ENCODE assay signal across 9 cellular contexts in genomic region chr10:58963101-58963534, GRCh38.
DNase-seq lines count a peak whose midpoint lies in the region; ATAC-seq and TF ChIP-seq lines count a peak whose summit lies in the region.
"Had no signal": no experiment of that assay in that cellular context is flagged by ENCODE, and none has a peak within 500 bp of the region (broad histone marks: within the 10 kb centered on the region; RNA-seq: fewer than 3 reads in every experiment).

No MANE protein-coding gene starts in this region.

- CTCF ChIA-PET in A673 (lab: Charles Lee): no interaction called here

- H3K27me3 ChIP-seq in A673 (replicated peaks; ENCODE audit: insufficient read depth, low read depth, low read length, poor library complexity) (no peaks in the 10 kb centered on the region), WERI-Rb-1 (ENCODE audit: insufficient read depth, low read depth, severe bottlenecking) (no peaks in the 10 kb centered on the region), iPS-20b (ENCODE audit: insufficient read depth, low read length) (peaks cover 71% of the 10 kb centered on the region)

- H3K9me3 ChIP-seq in A673 (ENCODE audit: low read depth, low read length, poor library complexity, severe bottlenecking) (no peaks in the 10 kb centered on the region), WERI-Rb-1 (ENCODE audit: severe bottlenecking) (no peaks in the 10 kb centered on the region), iPS-20b (ENCODE audit: insufficient read depth, low read depth, low read length) (no peaks in the 10 kb centered on the region)

- no peak for ATAC-seq in GM19328 (IDR thresholded peaks at IDR 0.05; ENCODE audit: unreplicated experiment)

- DNase-seq in A673 (ENCODE audit: low spot score): peak; percentile 13
- DNase-seq in WERI-Rb-1: peak; percentile 17
- DNase-seq in HK-2 (ENCODE audit: unreplicated experiment): no peak
- no peak for DNase-seq in activated CD8-positive, alpha-beta memory T cell treated with anti-CD3 and anti-CD28 coated beads for 24 hours
- DNase-seq in NCI-H2029 treated with DMSO at 0.1 percent for 48 hours (lab: John Stamatoyannopoulos, UW): no peak
- DNase-seq: CD4-positive, alpha-beta memory T cell had no signal

- no peaks in the 10 kb centered on the region for H3K4me1 ChIP-seq in A673 (ENCODE audit: insufficient read depth, low read length, poor library complexity, severe bottlenecking)
- H3K4me1 ChIP-seq in iPS-20b (ENCODE audit: insufficient read depth, low read length): peaks cover 20% of the 10 kb centered on the region; the same call in 1 of the 2 replicates

- no peak overlapping the region for H3K27ac ChIP-seq in A673 (ENCODE audit: low read depth, low read length, poor library complexity, severe bottlenecking)
- H3K27ac ChIP-seq in WERI-Rb-1: no peak overlapping the region
- H3K27ac ChIP-seq in iPS-20b (ENCODE audit: low read length): no peak overlapping the region

- BruUV-seq in A673 (replicated peaks; lab: Mats Ljungman, UMichigan): no TSS peak

- POLR2A ChIA-PET in A673 (lab: Charles Lee; ENCODE audit: low non-redundant PET): no interaction called here

- H3K36me3 ChIP-seq in A673 (ENCODE audit: insufficient read depth, low read length, poor library complexity, severe bottlenecking) (no peaks in the 10 kb centered on the region), WERI-Rb-1 (no peaks in the 10 kb centered on the region), iPS-20b (ENCODE audit: insufficient read depth, low read depth, low read length) (no peaks in the 10 kb centered on the region)

- H3K4me3 ChIP-seq in A673 (ENCODE audit: low read depth, low read length, poor library complexity, severe bottlenecking): no peak overlapping the region
- H3K4me3 ChIP-seq in GM12875 (ENCODE audit: low read depth, low read length): no peak overlapping the region
- H3K4me3 ChIP-seq in WERI-Rb-1 (ENCODE audit: low read depth, low read length): no peak overlapping the region
- H3K4me3 ChIP-seq in iPS-20b (ENCODE audit: low read length): 0 out of 2 replicates have a peak overlapping the region, but pooled peaks have one; percentile 1

- intact Hi-C loops in A673 (cut with micrococcal nuclease; ENCODE audit: unreplicated experiment): no loop called here

- no peak overlapping the region for H3K9ac ChIP-seq in iPS-20b (ENCODE audit: low read depth, low read length)

- TF ChIP-seq CTCF in A673 (conservative IDR thresholded peaks at IDR 0.05; ENCODE audit: low read depth, low read length) (peak; percentile 63), GM12875 (IDR thresholded peaks at IDR 0.05; ENCODE audit: borderline replicate concordance, insufficient read depth, low read depth, low read length) (peak; percentile 32; the same call in 1 of the 2 replicates), WERI-Rb-1 (IDR thresholded peaks at IDR 0.05; ENCODE audit: low read depth, low read length) (peak; percentile 40; the same call in 1 of the 2 replicates)

Comparison
In these comparisons a context has a peak if more than half of its experiments do, and no peak if none do; other contexts are left out.
1. DNase-seq: peak in A673 (single experiment) and WERI-Rb-1 (single experiment); none in HK-2 (single experiment), activated CD8-positive, alpha-beta memory T cell treated with anti-CD3 and anti-CD28 coated beads for 24 hours (single experiment) and NCI-H2029 treated with DMSO at 0.1 percent for 48 hours (single experiment).
2. Peak in every context shown above with its lines, with median percentiles within 50 percentile points of each other: CTCF ChIP-seq.